Comparison of ENCODE assay signal across 14 cellular contexts in the genomic region with DNA sequence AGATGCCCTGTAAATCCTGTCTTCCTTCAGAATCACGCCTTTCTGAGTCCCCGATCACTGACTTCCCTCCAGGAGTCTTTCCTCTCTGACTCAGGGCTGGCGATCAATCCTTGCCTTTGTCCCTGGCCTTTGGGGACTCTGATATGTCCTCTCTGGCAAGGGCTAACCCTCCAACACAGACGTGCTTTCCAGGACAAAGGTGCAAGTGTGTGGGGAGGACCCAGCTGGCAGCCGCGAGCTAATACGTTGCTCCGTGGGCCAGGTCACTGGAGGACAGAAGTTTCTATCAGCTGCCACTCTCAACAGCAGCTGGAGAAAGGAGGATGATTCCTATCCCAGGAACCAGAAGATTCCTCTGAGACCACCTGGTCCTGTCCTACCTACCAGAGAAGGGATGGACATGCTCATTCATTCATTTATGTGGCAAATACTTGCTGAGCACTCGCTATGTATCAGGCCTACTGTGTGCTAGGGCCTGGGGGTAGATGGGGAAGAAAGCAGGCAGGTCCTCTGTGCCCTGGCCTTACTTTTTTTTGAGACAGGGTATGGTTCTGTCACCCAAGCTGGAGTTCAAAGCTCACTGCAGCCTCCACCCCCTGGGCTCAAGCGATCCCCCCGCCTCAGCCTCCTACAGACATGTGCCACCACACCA.
"Had no signal": no experiment of that assay in that cellular context is flagged by ENCODE, and none has a peak within 500 bp of the region (broad histone marks: within the 10 kb centered on the region; RNA-seq: fewer than 3 reads in every experiment).

No MANE protein-coding gene starts in this region.

- H3K4me3 ChIP-seq: body of pancreas, coronary artery, gastrocnemius medialis, lung, stomach, uterus had no signal

- H3K36me3 ChIP-seq: gastrocnemius medialis, stomach, uterus had no signal

- ATAC-seq: body of pancreas; gastrocnemius medialis; natural killer cell treated with Interleukin-12 subunit alpha and Interleukin-12 subunit beta and Interleukin-15 and Interleukin-18, amount 100 ng/mL, for 72 hours had no signal

- H3K27me3 ChIP-seq: body of pancreas, gastrocnemius medialis, stomach, uterus had no signal

- H3K27ac ChIP-seq: body of pancreas, coronary artery, epithelial cell of prostate, gastrocnemius medialis, stomach, uterus had no signal

- H3K4me1 ChIP-seq: body of pancreas, gastrocnemius medialis, uterus had no signal

- DNase-seq: activated CD4-positive, alpha-beta T cell treated with anti-CD3 and anti-CD28 coated beads, Interleukin-2, amount 50 U/mL, for 4 hours; activated CD4-positive, CD25-positive, alpha-beta regulatory T cell treated with anti-CD3 and anti-CD28 coated beads, Interleukin-2, amount 50 U/mL, for 72 hours; activated T-cell treated with anti-CD3 and anti-CD28 coated beads, Interleukin-2, amount 50 U/mL, for 1 hour; amniotic stem cell; body of pancreas; central memory CD4-positive, alpha-beta T cell; effector CD8-positive, alpha-beta T cell; gastrocnemius medialis; stomach; uterus had no signal

- H3K9me3 ChIP-seq: body of pancreas, gastrocnemius medialis, stomach, uterus had no signal
